In genomic region chr15:88630141-88630721, GRCh38 we compare ENCODE assay signal across 9 cellular contexts. TPM values are rescaled to one million over a fixed set of nuclear protein-coding genes. Genes with fewer than 3 reads are reported as not detected.
DNase-seq lines count a peak whose midpoint lies in the region; ATAC-seq and TF ChIP-seq lines count a peak whose summit lies in the region.
"Had no signal": no experiment of that assay in that cellular context is flagged by ENCODE, and none has a peak within 500 bp of the region (broad histone marks: within the 10 kb centered on the region; RNA-seq: fewer than 3 reads in every experiment).

No MANE protein-coding gene starts in this region.

- H3K4me1 ChIP-seq in tibial artery = peaks cover 0 to under 1% (median 0%) of the 10 kb centered on the region in 4 donors

- H3K9me3 Mint-ChIP-seq in activated CD8-positive, alpha-beta memory T cell treated with anti-CD3 and anti-CD28 coated beads, Interleukin-2, amount 10 ng/mL, durations not matched to agents 7 days and 5 days (ENCODE audit: low read depth) = no peaks in the 10 kb centered on the region
- no peaks in the 10 kb centered on the region for H3K9me3 Mint-ChIP-seq in activated CD4-positive, alpha-beta memory T cell treated with anti-CD3 and anti-CD28 coated beads, Interleukin-2, amount 10 ng/mL, durations not matched to agents 7 days and 5 days

- no peaks in the 10 kb centered on the region for H3K27me3 ChIP-seq in tibial artery

- H3K27me3 Mint-ChIP-seq in activated CD8-positive, alpha-beta memory T cell treated with anti-CD3 and anti-CD28 coated beads, Interleukin-2, amount 10 ng/mL, durations not matched to agents 7 days and 5 days = no peaks in the 10 kb centered on the region
- H3K27me3 Mint-ChIP-seq in activated CD4-positive, alpha-beta memory T cell treated with anti-CD3 and anti-CD28 coated beads, Interleukin-2, amount 10 ng/mL, durations not matched to agents 7 days and 5 days = no peaks in the 10 kb centered on the region

- no peak overlapping the region for H3K4me3 ChIP-seq in tibial artery

- POLR2A ChIA-PET in activated CD4-positive, alpha-beta memory T cell treated with anti-CD3 and anti-CD28 coated beads, Interleukin-2, amount 10 ng/mL, durations not matched to agents 7 days and 5 days (lab: Charles Lee) = interaction anchor here (0.7 to 2.2 kb wide), 4 partner anchors 9 to 164 kb away, joined by 3 to 16 read pairs (median 4); partner anchors contain the start of genes AEN and MRPL46

- peaks cover 70% of the 10 kb centered on the region for H3K36me3 Mint-ChIP-seq in activated CD8-positive, alpha-beta memory T cell treated with anti-CD3 and anti-CD28 coated beads, Interleukin-2, amount 10 ng/mL, durations not matched to agents 7 days and 5 days
- H3K36me3 Mint-ChIP-seq in activated CD4-positive, alpha-beta memory T cell treated with anti-CD3 and anti-CD28 coated beads, Interleukin-2, amount 10 ng/mL, durations not matched to agents 7 days and 5 days (ENCODE audit: low read depth) = peaks cover 85% of the 10 kb centered on the region

- intact Hi-C loops in tibial artery (cut with DNase I; ENCODE audit: low total_unique reads) = no loop called here

- H3K27ac Mint-ChIP-seq in activated CD8-positive, alpha-beta memory T cell treated with anti-CD3 and anti-CD28 coated beads, Interleukin-2, amount 10 ng/mL, durations not matched to agents 7 days and 5 days = peak overlapping the region; percentile 87
- H3K27ac Mint-ChIP-seq in activated CD4-positive, alpha-beta memory T cell treated with anti-CD3 and anti-CD28 coated beads, Interleukin-2, amount 10 ng/mL, durations not matched to agents 7 days and 5 days = peak overlapping the region; percentile 95

- peak; percentile 65 for ATAC-seq in activated CD8-positive, alpha-beta memory T cell treated with anti-CD3 and anti-CD28 coated beads, Interleukin-2, amount 10 ng/mL, durations not matched to agents 7 days and 5 days

- peak; percentile 78 for DNase-seq in activated CD8-positive, alpha-beta memory T cell treated with anti-CD3 and anti-CD28 coated beads, Interleukin-2, amount 10 ng/mL, durations not matched to agents 7 days and 5 days
- DNase-seq in activated CD8-positive, alpha-beta memory T cell treated with anti-CD3 and anti-CD28 coated beads for 24 hours = no peak
- peak; percentile 73 for DNase-seq in activated CD4-positive, alpha-beta memory T cell treated with anti-CD3 and anti-CD28 coated beads, Interleukin-2, amount 10 ng/mL, durations not matched to agents 7 days and 5 days
- DNase-seq in iris pigment epithelial cell (ENCODE audit: low read depth) (peak; percentile 44), tibial artery (peak; percentile 22 to 62), NCI-H2227 treated with DMSO at 0.1 percent for 48 hours (lab: John Stamatoyannopoulos, UW) (no peak), DMS153 treated with DMSO at 0.1 percent for 48 hours (lab: John Stamatoyannopoulos, UW; ENCODE audit: unreplicated experiment) (no peak), G401 (ENCODE audit: low spot score) (no peak)
- DNase-seq: caudate nucleus had no signal

- peaks cover 89% of the 10 kb centered on the region for H3K4me1 Mint-ChIP-seq in activated CD8-positive, alpha-beta memory T cell treated with anti-CD3 and anti-CD28 coated beads, Interleukin-2, amount 10 ng/mL, durations not matched to agents 7 days and 5 days
- H3K4me1 Mint-ChIP-seq in activated CD4-positive, alpha-beta memory T cell treated with anti-CD3 and anti-CD28 coated beads, Interleukin-2, amount 10 ng/mL, durations not matched to agents 7 days and 5 days = peaks cover 90% of the 10 kb centered on the region

- CTCF ChIA-PET in activated CD8-positive, alpha-beta memory T cell treated with anti-CD3 and anti-CD28 coated beads, Interleukin-2, amount 10 ng/mL, durations not matched to agents 7 days and 5 days (lab: Charles Lee) = interaction anchor here (1.5 kb wide), 1 partner anchor 8 kb away, joined by 5 read pairs; no protein-coding TSS in a partner anchor
- CTCF ChIA-PET in activated CD4-positive, alpha-beta memory T cell treated with anti-CD3 and anti-CD28 coated beads, Interleukin-2, amount 10 ng/mL, durations not matched to agents 7 days and 5 days (lab: Charles Lee) = interaction anchor here (1.8 kb wide), 1 partner anchor 8 kb away, joined by 12 read pairs; the partner anchor contains the start of gene ISG20

- H3K27ac ChIP-seq in tibial artery = no peak overlapping the region

- in situ Hi-C loops in G401 (cut with HindIII; ENCODE audit: low sequenced_read_pairs) = no loop called here

- peak overlapping the region; percentile 32 for H3K4me3 Mint-ChIP-seq in activated CD8-positive, alpha-beta memory T cell treated with anti-CD3 and anti-CD28 coated beads, Interleukin-2, amount 10 ng/mL, durations not matched to agents 7 days and 5 days
- H3K4me3 Mint-ChIP-seq in activated CD4-positive, alpha-beta memory T cell treated with anti-CD3 and anti-CD28 coated beads, Interleukin-2, amount 10 ng/mL, durations not matched to agents 7 days and 5 days = peak overlapping the region; percentile 32

- no peaks in the 10 kb centered on the region for H3K9me3 ChIP-seq in tibial artery

- TF ChIP-seq CTCF in tibial artery (IDR thresholded peaks at IDR 0.05) = no peak

- peaks cover 25 to 70% (median 56%) of the 10 kb centered on the region in 3 donors for H3K36me3 ChIP-seq in tibial artery

RNA-seq across cellular contexts. Expression of gene ISG20, which starts 8.6 kb away (rescaled TPM):
- total RNA-seq in activated CD8-positive, alpha-beta memory T cell treated with anti-CD3 and anti-CD28 coated beads, Interleukin-2, amount 10 ng/mL, durations not matched to agents 7 days and 5 days = 100 to 1,000 TPM; 155 to 379 TPM
- total RNA-seq in activated CD4-positive, alpha-beta memory T cell treated with anti-CD3 and anti-CD28 coated beads, Interleukin-2, amount 10 ng/mL, durations not matched to agents 7 days and 5 days = 100 to 1,000 TPM; 337 to 338 TPM
- 6.6 and 12.5 TPM in 2 replicates for total RNA-seq in G401 (2014; rRNA removed; shearing (Covaris generic))

RNA-seq across cellular contexts. Expression of gene AEN, which starts 9.1 kb away (rescaled TPM):
- total RNA-seq in activated CD8-positive, alpha-beta memory T cell treated with anti-CD3 and anti-CD28 coated beads, Interleukin-2, amount 10 ng/mL, durations not matched to agents 7 days and 5 days = 10 to 100 TPM; 55.7 to 57.4 TPM
- 10 to 100 TPM; 32.7 to 33.5 TPM for total RNA-seq in activated CD4-positive, alpha-beta memory T cell treated with anti-CD3 and anti-CD28 coated beads, Interleukin-2, amount 10 ng/mL, durations not matched to agents 7 days and 5 days
- total RNA-seq in G401 (2014; rRNA removed; shearing (Covaris generic)) = 112 and 148 TPM in 2 replicates

Comparison
In these comparisons a context has a peak if more than half of its experiments do, and no peak if none do; other contexts are left out.
1. DNase-seq: peak in activated CD8-positive, alpha-beta memory T cell treated with anti-CD3 and anti-CD28 coated beads, Interleukin-2, amount 10 ng/mL, durations not matched to agents 7 days and 5 days (single experiment), activated CD4-positive, alpha-beta memory T cell treated with anti-CD3 and anti-CD28 coated beads, Interleukin-2, amount 10 ng/mL, durations not matched to agents 7 days and 5 days (single experiment), iris pigment epithelial cell (single experiment) and tibial artery (2 of 2); none in activated CD8-positive, alpha-beta memory T cell treated with anti-CD3 and anti-CD28 coated beads for 24 hours (single experiment), NCI-H2227 treated with DMSO at 0.1 percent for 48 hours (single experiment), DMS153 treated with DMSO at 0.1 percent for 48 hours (single experiment) and G401 (single experiment).
2. RNA of gene ISG20, which starts 8.6 kb away (total RNA-seq): 155 to 379 TPM in activated CD8-positive, alpha-beta memory T cell treated with anti-CD3 and anti-CD28 coated beads, Interleukin-2, amount 10 ng/mL, durations not matched to agents 7 days and 5 days and 337 to 338 TPM in activated CD4-positive, alpha-beta memory T cell treated with anti-CD3 and anti-CD28 coated beads, Interleukin-2, amount 10 ng/mL, durations not matched to agents 7 days and 5 days; 6.6 to 12.5 TPM in G401; every median in the first group is over 10 times any median in the second.